ENCODE assay signal across 1 cellular context in the genomic region with DNA sequence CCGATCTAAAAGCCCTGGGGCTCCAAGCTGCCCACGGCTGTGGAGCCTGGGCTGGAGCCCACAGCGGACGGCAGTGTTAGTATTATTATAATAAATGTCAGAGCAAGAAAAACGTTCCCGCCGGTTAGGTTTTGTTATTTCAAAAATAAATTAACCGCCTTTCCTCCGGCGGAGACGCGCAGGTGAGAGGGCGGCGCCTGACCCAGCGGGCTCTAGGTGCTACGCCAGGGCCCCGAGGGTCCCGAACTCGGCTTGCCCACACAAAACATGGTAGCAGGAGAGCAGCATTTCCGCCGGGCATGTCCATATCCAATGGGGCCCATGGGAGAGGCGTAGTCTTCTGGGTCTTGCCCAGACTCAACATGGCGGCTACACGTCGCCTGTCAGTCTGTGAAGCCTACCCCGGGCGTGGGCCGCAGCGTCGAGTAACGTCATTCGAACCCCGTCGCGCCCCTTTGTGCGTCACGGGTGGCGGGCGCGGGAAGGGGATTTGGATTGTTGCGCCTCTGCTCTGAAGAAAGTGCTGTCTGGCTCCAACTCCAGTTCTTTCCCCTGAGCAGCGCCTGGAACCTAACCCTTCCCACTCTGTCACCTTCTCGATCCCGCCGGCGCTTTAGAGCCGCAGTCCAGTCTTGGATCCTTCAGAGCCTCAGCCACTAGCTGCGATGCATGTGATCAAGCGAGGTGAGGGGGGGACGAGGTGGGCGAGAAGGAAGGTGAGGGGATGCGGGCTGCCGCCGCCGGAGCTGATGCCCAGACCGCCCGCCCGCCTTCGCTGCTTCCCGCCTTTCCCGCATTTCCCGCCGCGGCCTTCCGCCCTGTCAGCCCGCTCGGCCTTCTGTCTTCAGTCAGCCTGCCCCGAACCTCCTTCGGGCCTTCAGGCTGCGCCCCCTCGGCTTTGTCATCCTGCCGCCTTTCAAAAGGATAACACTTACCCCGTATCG.
TF ChIP-seq lines count a peak whose summit lies in the region.

TSS of gene RRM1 (plus strand) at position 452 of the 944 bp plus-strand sequence. CDS start at position 666, 214 bp downstream.

TF ChIP-seq in HepG2, 621 proteins besides CTCF, POLR2A, EP300 and RAD21 (continued from another document and continues in another):
- TF ChIP-seq PRDM10 (CRISPR knock-in tag; IDR thresholded peaks at IDR 0.05; ENCODE audit: low read depth) (0 out of 2 replicates have a peak, but pooled peaks have one; percentile 44), ZNF773 (CRISPR knock-in tag; IDR thresholded peaks at IDR 0.05; ENCODE audit: borderline replicate concordance) (no peak), ZBTB7B (CRISPR knock-in tag; IDR thresholded peaks at IDR 0.05) (peak; percentile 85), ZNF616 (CRISPR knock-in tag; IDR thresholded peaks at IDR 0.05; ENCODE audit: low read depth) (peak; percentile 43; the same call in 1 of the 2 replicates), KAT7 (CRISPR knock-in tag; IDR thresholded peaks at IDR 0.05; ENCODE audit: borderline replicate concordance) (peak; percentile 73; the same call in 1 of the 2 replicates), ARID4A (CRISPR knock-in tag; IDR thresholded peaks at IDR 0.05; ENCODE audit: borderline replicate concordance) (peak; percentile 99), ZFP36L2 (CRISPR knock-in tag; IDR thresholded peaks at IDR 0.05) (no peak), ZNF431 (CRISPR knock-in tag; IDR thresholded peaks at IDR 0.05; ENCODE audit: borderline replicate concordance, low read depth) (peak; percentile 40; the same call in 1 of the 2 replicates), AGO1 (IDR thresholded peaks at IDR 0.05; ENCODE audit: low read depth, low read length, poor library complexity, severe bottlenecking) (peak; percentile 52), ZNF768 (CRISPR knock-in tag; IDR thresholded peaks at IDR 0.05) (peak; percentile 40; the same call in 1 of the 2 replicates), ZNF597 (CRISPR knock-in tag; IDR thresholded peaks at IDR 0.05) (no peak), ATF2 (CRISPR knock-in tag; IDR thresholded peaks at IDR 0.05) (peak; percentile 93), KLF16 (CRISPR knock-in tag; IDR thresholded peaks at IDR 0.05) (peak in 1 of 2 experiments; percentile 87; a peak in 2 of 4 replicates), CBX5 (CRISPR knock-in tag; IDR thresholded peaks at IDR 0.05; ENCODE audit: borderline replicate concordance) (peak; percentile 76; the same call in 1 of the 2 replicates), TMF1 (CRISPR knock-in tag; IDR thresholded peaks at IDR 0.05; ENCODE audit: low read depth) (0 out of 2 replicates have a peak, but pooled peaks have one; percentile 47), ZNF567 (CRISPR knock-in tag; IDR thresholded peaks at IDR 0.05; ENCODE audit: borderline replicate concordance) (peak; percentile 86; the same call in 1 of the 2 replicates), ZNF766 (CRISPR knock-in tag; IDR thresholded peaks at IDR 0.05; ENCODE audit: borderline replicate concordance) (0 out of 2 replicates have a peak, but pooled peaks have one; percentile 10), SIN3A (IDR thresholded peaks at IDR 0.05; ENCODE audit: borderline replicate concordance, low read depth, low read length) (peak; percentile 76; the same call in 1 of the 2 replicates), ZNF747 (CRISPR knock-in tag; IDR thresholded peaks at IDR 0.05; ENCODE audit: borderline replicate concordance) (peak; percentile 78), ATF7-NPFF (CRISPR knock-in tag; IDR thresholded peaks at IDR 0.05; ENCODE audit: low read depth) (peak; percentile 76; the same call in 1 of the 2 replicates), IKZF4 (CRISPR knock-in tag; IDR thresholded peaks at IDR 0.05; ENCODE audit: borderline replicate concordance, low read depth, not compliant biosample characterization) (no peak), ZBTB44 (CRISPR knock-in tag; IDR thresholded peaks at IDR 0.05) (no peak), NCOA2 (CRISPR knock-in tag; IDR thresholded peaks at IDR 0.05) (peak; percentile 51; the same call in 1 of the 2 replicates)
- TF ChIP-seq, protein P1, sequence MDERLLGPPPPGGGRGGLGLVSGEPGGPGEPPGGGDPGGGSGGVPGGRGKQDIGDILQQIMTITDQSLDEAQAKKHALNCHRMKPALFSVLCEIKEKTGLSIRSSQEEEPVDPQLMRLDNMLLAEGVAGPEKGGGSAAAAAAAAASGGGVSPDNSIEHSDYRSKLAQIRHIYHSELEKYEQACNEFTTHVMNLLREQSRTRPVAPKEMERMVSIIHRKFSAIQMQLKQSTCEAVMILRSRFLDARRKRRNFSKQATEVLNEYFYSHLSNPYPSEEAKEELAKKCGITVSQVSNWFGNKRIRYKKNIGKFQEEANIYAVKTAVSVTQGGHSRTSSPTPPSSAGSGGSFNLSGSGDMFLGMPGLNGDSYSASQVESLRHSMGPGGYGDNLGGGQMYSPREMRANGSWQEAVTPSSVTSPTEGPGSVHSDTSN (CRISPR knock-in tag; IDR thresholded peaks at IDR 0.05): peak; percentile 70; the same call in 1 of the 2 replicates
- TF ChIP-seq, protein P2, sequence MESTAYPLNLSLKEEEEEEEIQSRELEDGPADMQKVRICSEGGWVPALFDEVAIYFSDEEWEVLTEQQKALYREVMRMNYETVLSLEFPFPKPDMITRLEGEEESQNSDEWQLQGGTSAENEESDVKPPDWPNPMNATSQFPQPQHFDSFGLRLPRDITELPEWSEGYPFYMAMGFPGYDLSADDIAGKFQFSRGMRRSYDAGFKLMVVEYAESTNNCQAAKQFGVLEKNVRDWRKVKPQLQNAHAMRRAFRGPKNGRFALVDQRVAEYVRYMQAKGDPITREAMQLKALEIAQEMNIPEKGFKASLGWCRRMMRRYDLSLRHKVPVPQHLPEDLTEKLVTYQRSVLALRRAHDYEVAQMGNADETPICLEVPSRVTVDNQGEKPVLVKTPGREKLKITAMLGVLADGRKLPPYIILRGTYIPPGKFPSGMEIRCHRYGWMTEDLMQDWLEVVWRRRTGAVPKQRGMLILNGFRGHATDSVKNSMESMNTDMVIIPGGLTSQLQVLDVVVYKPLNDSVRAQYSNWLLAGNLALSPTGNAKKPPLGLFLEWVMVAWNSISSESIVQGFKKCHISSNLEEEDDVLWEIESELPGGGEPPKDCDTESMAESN (CRISPR knock-in tag; conservative IDR thresholded peaks at IDR 0.05): peak; percentile 96
- TF ChIP-seq, protein P3, sequence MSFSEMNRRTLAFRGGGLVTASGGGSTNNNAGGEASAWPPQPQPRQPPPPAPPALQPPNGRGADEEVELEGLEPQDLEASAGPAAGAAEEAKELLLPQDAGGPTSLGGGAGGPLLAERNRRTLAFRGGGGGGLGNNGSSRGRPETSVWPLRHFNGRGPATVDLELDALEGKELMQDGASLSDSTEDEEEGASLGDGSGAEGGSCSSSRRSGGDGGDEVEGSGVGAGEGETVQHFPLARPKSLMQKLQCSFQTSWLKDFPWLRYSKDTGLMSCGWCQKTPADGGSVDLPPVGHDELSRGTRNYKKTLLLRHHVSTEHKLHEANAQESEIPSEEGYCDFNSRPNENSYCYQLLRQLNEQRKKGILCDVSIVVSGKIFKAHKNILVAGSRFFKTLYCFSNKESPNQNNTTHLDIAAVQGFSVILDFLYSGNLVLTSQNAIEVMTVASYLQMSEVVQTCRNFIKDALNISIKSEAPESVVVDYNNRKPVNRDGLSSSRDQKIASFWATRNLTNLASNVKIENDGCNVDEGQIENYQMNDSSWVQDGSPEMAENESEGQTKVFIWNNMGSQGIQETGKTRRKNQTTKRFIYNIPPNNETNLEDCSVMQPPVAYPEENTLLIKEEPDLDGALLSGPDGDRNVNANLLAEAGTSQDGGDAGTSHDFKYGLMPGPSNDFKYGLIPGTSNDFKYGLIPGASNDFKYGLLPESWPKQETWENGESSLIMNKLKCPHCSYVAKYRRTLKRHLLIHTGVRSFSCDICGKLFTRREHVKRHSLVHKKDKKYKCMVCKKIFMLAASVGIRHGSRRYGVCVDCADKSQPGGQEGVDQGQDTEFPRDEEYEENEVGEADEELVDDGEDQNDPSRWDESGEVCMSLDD (CRISPR knock-in tag; IDR thresholded peaks at IDR 0.05; ENCODE audit: borderline replicate concordance): no peak
